Comparison of ENCODE assay signal across 2 cellular contexts in the genomic region with DNA sequence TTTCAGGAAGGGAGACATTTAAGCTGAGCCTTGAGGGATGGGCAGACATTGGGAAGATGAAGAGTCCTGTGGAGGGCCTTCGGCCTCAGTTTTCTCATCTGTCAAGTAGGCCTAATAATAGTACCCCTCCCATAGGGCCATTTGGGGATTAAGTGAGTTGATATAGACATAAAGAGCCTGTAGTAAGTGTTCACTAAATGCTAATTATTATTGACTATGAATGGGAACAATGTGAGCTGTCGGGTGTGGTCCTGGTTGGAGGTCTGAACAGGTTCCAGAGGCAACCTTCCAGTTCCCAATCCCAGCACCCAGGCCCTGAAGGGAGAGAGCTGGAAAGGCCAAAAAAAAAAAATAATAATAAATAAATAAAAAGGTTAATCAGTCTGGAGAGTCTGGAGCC.
TF ChIP-seq lines count a peak whose summit lies in the region.

No MANE protein-coding gene starts in this region.

TF ChIP-seq in A549, 52 proteins besides CTCF, POLR2A, EP300 and RAD21:
- TF ChIP-seq NFE2L2 (conservative IDR thresholded peaks at IDR 0.05; ENCODE audit: low read length) (no peak), ZFP36 (IDR thresholded peaks at IDR 0.05; ENCODE audit: borderline replicate concordance, partially characterized antibody) (no peak), RFX5 (IDR thresholded peaks at IDR 0.05) (no peak), EHMT2 (IDR thresholded peaks at IDR 0.05; ENCODE audit: low read depth) (no peak), CHD2 (IDR thresholded peaks at IDR 0.05; ENCODE audit: low read length, partially characterized antibody) (no peak), RARB (CRISPR knock-in tag; IDR thresholded peaks at IDR 0.05) (no peak), MAFK (IDR thresholded peaks at IDR 0.05; ENCODE audit: partially characterized antibody) (no peak), HEYL (CRISPR knock-in tag; IDR thresholded peaks at IDR 0.05) (no peak), EHF (CRISPR knock-in tag; IDR thresholded peaks at IDR 0.05) (no peak), SMC3 (IDR thresholded peaks at IDR 0.05) (no peak), POLR2AphosphoS2 (conservative IDR thresholded peaks at IDR 0.05; ENCODE audit: low read length) (no peak), HDAC2 (IDR thresholded peaks at IDR 0.05) (no peak), MYC (IDR thresholded peaks at IDR 0.05; ENCODE audit: borderline replicate concordance, low read length) (no peak), CBX8 (IDR thresholded peaks at IDR 0.05) (no peak), HMGXB4 (CRISPR knock-in tag; IDR thresholded peaks at IDR 0.05; ENCODE audit: borderline replicate concordance) (no peak), HOXB5 (CRISPR knock-in tag; IDR thresholded peaks at IDR 0.05) (no peak)
- TF ChIP-seq, protein P1, sequence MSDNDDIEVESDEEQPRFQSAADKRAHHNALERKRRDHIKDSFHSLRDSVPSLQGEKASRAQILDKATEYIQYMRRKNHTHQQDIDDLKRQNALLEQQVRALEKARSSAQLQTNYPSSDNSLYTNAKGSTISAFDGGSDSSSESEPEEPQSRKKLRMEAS (IDR thresholded peaks at IDR 0.05), result no peak
- TF ChIP-seq, protein P2, sequence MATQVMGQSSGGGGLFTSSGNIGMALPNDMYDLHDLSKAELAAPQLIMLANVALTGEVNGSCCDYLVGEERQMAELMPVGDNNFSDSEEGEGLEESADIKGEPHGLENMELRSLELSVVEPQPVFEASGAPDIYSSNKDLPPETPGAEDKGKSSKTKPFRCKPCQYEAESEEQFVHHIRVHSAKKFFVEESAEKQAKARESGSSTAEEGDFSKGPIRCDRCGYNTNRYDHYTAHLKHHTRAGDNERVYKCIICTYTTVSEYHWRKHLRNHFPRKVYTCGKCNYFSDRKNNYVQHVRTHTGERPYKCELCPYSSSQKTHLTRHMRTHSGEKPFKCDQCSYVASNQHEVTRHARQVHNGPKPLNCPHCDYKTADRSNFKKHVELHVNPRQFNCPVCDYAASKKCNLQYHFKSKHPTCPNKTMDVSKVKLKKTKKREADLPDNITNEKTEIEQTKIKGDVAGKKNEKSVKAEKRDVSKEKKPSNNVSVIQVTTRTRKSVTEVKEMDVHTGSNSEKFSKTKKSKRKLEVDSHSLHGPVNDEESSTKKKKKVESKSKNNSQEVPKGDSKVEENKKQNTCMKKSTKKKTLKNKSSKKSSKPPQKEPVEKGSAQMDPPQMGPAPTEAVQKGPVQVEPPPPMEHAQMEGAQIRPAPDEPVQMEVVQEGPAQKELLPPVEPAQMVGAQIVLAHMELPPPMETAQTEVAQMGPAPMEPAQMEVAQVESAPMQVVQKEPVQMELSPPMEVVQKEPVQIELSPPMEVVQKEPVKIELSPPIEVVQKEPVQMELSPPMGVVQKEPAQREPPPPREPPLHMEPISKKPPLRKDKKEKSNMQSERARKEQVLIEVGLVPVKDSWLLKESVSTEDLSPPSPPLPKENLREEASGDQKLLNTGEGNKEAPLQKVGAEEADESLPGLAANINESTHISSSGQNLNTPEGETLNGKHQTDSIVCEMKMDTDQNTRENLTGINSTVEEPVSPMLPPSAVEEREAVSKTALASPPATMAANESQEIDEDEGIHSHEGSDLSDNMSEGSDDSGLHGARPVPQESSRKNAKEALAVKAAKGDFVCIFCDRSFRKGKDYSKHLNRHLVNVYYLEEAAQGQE (IDR thresholded peaks at IDR 0.05), result no peak

TF ChIP-seq in H1, 55 proteins besides CTCF, POLR2A, EP300 and RAD21:
- TF ChIP-seq, protein P3, sequence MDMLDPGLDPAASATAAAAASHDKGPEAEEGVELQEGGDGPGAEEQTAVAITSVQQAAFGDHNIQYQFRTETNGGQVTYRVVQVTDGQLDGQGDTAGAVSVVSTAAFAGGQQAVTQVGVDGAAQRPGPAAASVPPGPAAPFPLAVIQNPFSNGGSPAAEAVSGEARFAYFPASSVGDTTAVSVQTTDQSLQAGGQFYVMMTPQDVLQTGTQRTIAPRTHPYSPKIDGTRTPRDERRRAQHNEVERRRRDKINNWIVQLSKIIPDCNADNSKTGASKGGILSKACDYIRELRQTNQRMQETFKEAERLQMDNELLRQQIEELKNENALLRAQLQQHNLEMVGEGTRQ (IDR thresholded peaks at IDR 0.05; ENCODE audit: low read length), result no peak
- TF ChIP-seq ASH2L (IDR thresholded peaks at IDR 0.05; ENCODE audit: low read length) (no peak), KDM1A (IDR thresholded peaks at IDR 0.05; ENCODE audit: borderline replicate concordance, low read length) (peak; percentile 78; the same call in 1 of the 2 replicates), CHD2 (IDR thresholded peaks at IDR 0.05; ENCODE audit: low read length) (no peak), TAF7 (optimal IDR thresholded peaks at IDR 0.05; ENCODE audit: borderline replicate concordance, low read depth, low read length) (no peak), JUND (IDR thresholded peaks at IDR 0.05; ENCODE audit: low read length) (no peak), CHD1 (IDR thresholded peaks at IDR 0.05; ENCODE audit: low read depth, low read length) (no peak)
TF ChIP-seq in H1: peak in this region for 1.
